ENCODE assay signal across 8 cellular contexts in the genomic region with DNA sequence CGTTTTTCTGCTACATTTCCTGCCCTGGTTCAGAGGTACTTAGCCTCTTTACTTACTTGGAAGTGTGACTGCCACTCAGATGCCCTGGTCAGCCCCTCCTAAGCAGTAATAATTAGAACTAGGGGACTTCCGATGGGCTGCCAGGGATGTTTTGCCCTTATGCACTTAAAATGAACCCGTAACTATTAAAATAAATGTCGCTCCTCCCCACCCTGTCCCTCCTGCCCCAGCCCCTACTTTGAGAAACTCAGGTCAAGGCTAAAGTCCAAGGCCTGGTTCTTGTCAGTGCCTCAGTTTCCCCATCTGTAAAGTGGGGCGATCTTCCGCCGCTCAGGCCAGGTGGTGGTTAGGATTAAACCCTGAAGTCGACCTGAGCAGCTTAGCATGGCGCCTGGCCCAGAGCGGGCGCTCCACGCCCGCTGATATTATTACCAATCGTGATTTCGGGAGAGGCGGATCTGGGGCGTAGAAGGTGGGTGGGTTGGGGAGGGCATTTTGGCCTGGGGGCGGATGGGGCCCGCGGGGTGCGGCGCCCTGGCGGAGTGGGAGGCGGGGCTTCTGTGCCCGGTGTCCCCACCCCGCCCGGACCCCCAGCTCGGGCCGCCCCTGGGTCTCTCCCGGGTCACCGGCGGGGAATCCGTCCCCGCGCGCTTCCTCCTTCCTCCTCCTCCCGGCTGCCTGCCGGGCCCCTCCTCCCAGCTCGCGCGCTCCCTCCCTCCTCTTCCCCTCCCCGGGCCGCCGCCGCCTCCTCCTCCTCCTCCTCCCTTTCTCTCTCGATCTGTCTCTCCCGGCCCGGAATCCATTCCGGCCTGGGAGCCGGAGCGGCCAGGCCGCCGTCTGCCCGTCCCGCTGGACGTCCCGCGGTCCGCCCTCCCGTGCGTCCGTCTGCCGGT. TPM values are rescaled to one million over a fixed set of nuclear protein-coding genes. Genes with fewer than 3 reads are reported as not detected.
DNase-seq lines count a peak whose midpoint lies in the region; ATAC-seq and TF ChIP-seq lines count a peak whose summit lies in the region.

A gene (plus strand): TSS at position 802 of the 893 bp plus-strand sequence. CDS start 38,014 bp downstream, outside the sequence.

- no peaks in the 10 kb centered on the region for H3K36me3 Mint-ChIP-seq in CD4-positive, alpha-beta memory T cell
- H3K36me3 Mint-ChIP-seq in H9 (ENCODE audit: insufficient read depth in 1 of 3, low read depth in 3 of 3) = peaks cover 2 to 11% (median 4%) of the 10 kb centered on the region in 3 experiments; a peak in 5 of 7 replicates

- H2AK5ac ChIP-seq in H9 (ENCODE audit: insufficient read length, low read length) = no peak within 1 kb of the TSS

- H3K79me1 ChIP-seq in H9 (ENCODE audit: insufficient read depth, low read depth, low read length, poor library complexity, severe bottlenecking) = no peaks in the 10 kb centered on the region

- H3K79me2 ChIP-seq in H9 (ENCODE audit: insufficient read depth, low read length) = peaks cover 2% of the 10 kb centered on the region; the same call in 1 of the 2 replicates

- peak within 1 kb of the TSS; percentile 35 for H3K14ac ChIP-seq in H9 (ENCODE audit: insufficient read depth, low read length)

- H4K91ac ChIP-seq in H9 (ENCODE audit: insufficient read length, low read depth, low read length) = no peak within 1 kb of the TSS

- no peak within 1 kb of the TSS for H3K56ac ChIP-seq in H9 (ENCODE audit: insufficient read length, low read depth, low read length)

- no peaks in the 10 kb centered on the region for H3K27me3 ChIP-seq in CD4-positive, alpha-beta memory T cell (ENCODE audit: insufficient read depth, low read length)
- H3K27me3 ChIP-seq in H9 (ENCODE audit: insufficient read depth, low read length) (no peaks in the 10 kb centered on the region), esophagus muscularis mucosa (peaks cover 0 to 10% (median 0%) of the 10 kb centered on the region in 4 donors), mucosa of rectum (ENCODE audit: control insufficient read depth in 2 of 2, insufficient read depth in 2 of 2, low read length in 2 of 2) (no peaks in the 10 kb centered on the region)

- H2BK5ac ChIP-seq in H9 (ENCODE audit: insufficient read length, low read length) = no peak within 1 kb of the TSS

- H3K23ac ChIP-seq in H9 (ENCODE audit: insufficient read length, low read depth, low read length) = no peak within 1 kb of the TSS

- H3K4me3 Mint-ChIP-seq in CD4-positive, alpha-beta memory T cell = peak within 1 kb of the TSS; percentile 77 to 81 (median 80)
- peak within 1 kb of the TSS; percentile 66 to 78 for H3K4me3 Mint-ChIP-seq in H9

- H4K5ac ChIP-seq in H9 (ENCODE audit: insufficient read length, low read depth, low read length) = no peak within 1 kb of the TSS

- H3K27ac ChIP-seq in CD4-positive, alpha-beta memory T cell (ENCODE audit: low read depth, low read length) = no peak within 1 kb of the TSS
- H3K27ac ChIP-seq in H9 (ENCODE audit: insufficient read length, low read depth, low read length) = no peak within 1 kb of the TSS
- H3K27ac ChIP-seq in esophagus muscularis mucosa (replicated peaks in 1 of 4) = peak within 1 kb of the TSS; percentile 86 to 96 (median 92)
- H3K27ac ChIP-seq in mucosa of rectum (ENCODE audit: low read depth in 2 of 2, low read length in 2 of 2) = peak within 1 kb of the TSS; percentile 91 to 98

- peak within 1 kb of the TSS; percentile 47 for H3K4me2 ChIP-seq in H9 (ENCODE audit: insufficient read depth, insufficient read length, low read length)

- H2BK20ac ChIP-seq in H9 (ENCODE audit: low read depth, low read length, poor library complexity, severe bottlenecking) = no peak within 1 kb of the TSS

- CTCF ChIA-PET in CD4-positive, alpha-beta memory T cell (lab: Charles Lee; ENCODE audit: partially characterized antibody) = no interaction called here

- H3K4ac ChIP-seq in H9 (ENCODE audit: low read depth, low read length) = no peak within 1 kb of the TSS

- H3K27me3 Mint-ChIP-seq in CD4-positive, alpha-beta memory T cell = no peaks in the 10 kb centered on the region
- no peaks in the 10 kb centered on the region for H3K27me3 Mint-ChIP-seq in H9 (ENCODE audit: low read depth)

- no peak within 1 kb of the TSS for H2BK120ac ChIP-seq in H9 (ENCODE audit: low read depth, low read length, poor library complexity, severe bottlenecking)

- H3K9ac ChIP-seq in H9 (ENCODE audit: extremely low read depth, insufficient read length, low read length) (no peak within 1 kb of the TSS), mucosa of rectum (ENCODE audit: low read depth in 1 of 2, low read length in 2 of 2) (peak within 1 kb of the TSS; percentile 72 to 86)

- intact Hi-C loops in CD4-positive, alpha-beta memory T cell (cut with micrococcal nuclease) = no loop called here
- intact Hi-C loops in esophagus muscularis mucosa (cut with DNase I) = loop anchor here (5.0 kb wide), 2 partner anchors 37 to 53 kb away; no protein-coding TSS in a partner anchor

- ATAC-seq in HG03095 (IDR thresholded peaks at IDR 0.05; ENCODE audit: unreplicated experiment) = no peak

- peaks cover 4% of the 10 kb centered on the region for H3K23me2 ChIP-seq in H9 (ENCODE audit: insufficient read length, low read depth, low read length, poor library complexity, severe bottlenecking)

- no peaks in the 10 kb centered on the region for H3K9me3 ChIP-seq in CD4-positive, alpha-beta memory T cell (ENCODE audit: control insufficient read depth in 1 of 2, low read length in 2 of 2)
- no peaks in the 10 kb centered on the region for H3K9me3 ChIP-seq in H9 (ENCODE audit: control insufficient read depth, low read depth, low read length)
- no peaks in the 10 kb centered on the region for H3K9me3 ChIP-seq in esophagus muscularis mucosa
- H3K9me3 ChIP-seq in mucosa of rectum (ENCODE audit: control insufficient read depth in 2 of 2, low read length in 2 of 2) = no peaks in the 10 kb centered on the region

- H4K8ac ChIP-seq in H9 (replicated peaks; ENCODE audit: insufficient read length, low read depth, low read length) = no peak within 1 kb of the TSS

- H3K9me3 Mint-ChIP-seq in CD4-positive, alpha-beta memory T cell = no peaks in the 10 kb centered on the region
- H3K9me3 Mint-ChIP-seq in H9 = no peaks in the 10 kb centered on the region; a peak in 1 of 5 replicates

- H2BK12ac ChIP-seq in H9 (ENCODE audit: insufficient read length, low read depth, low read length) = no peak within 1 kb of the TSS

- peak within 1 kb of the TSS in 4 of 7 donors; percentile 36 to 72 (median 56) for H3K27ac Mint-ChIP-seq in CD4-positive, alpha-beta memory T cell
- H3K27ac Mint-ChIP-seq in H9 = peak within 1 kb of the TSS; percentile 61 to 76 (median 74); a peak in 3 of 7 replicates

- no peaks in the 10 kb centered on the region for H3K36me3 ChIP-seq in CD4-positive, alpha-beta memory T cell (ENCODE audit: insufficient read depth, low read length)
- H3K36me3 ChIP-seq in esophagus muscularis mucosa (peaks cover 0 to 7% (median 3%) of the 10 kb centered on the region in 4 donors), mucosa of rectum (ENCODE audit: control insufficient read depth in 2 of 2, insufficient read depth in 2 of 2, low read length in 2 of 2) (peaks cover 0 to 8% of the 10 kb centered on the region in 2 donors)

- H2AFZ ChIP-seq in H9 (ENCODE audit: low read length) = no peak within 1 kb of the TSS

- H3K4me1 Mint-ChIP-seq in CD4-positive, alpha-beta memory T cell = peaks cover 2 to 32% (median 9%) of the 10 kb centered on the region in 4 donors
- H3K4me1 Mint-ChIP-seq in H9 = peaks cover 26 to 37% of the 10 kb centered on the region in 2 experiments

- TF ChIP-seq CTCF in H9 (conservative IDR thresholded peaks at IDR 0.05) (no peak), esophagus muscularis mucosa (IDR thresholded peaks at IDR 0.05) (no peak)

- H2BK15ac ChIP-seq in H9 (ENCODE audit: low read depth, low read length) = no peak within 1 kb of the TSS

- DNase-seq in CD4-positive, alpha-beta memory T cell = peak in 4 of 5 donors; percentile 26 to 31 (median 30)
- DNase-seq in H9 (peak; percentile 72), NCI-H774 (lab: John Stamatoyannopoulos, UW) (peak; percentile 30), activated T-cell treated with anti-CD3 and anti-CD28 coated beads for 24 hours (ENCODE audit: low read depth) (peak; percentile 16), esophagus muscularis mucosa (ENCODE audit: extremely low spot score) (peak; percentile 95)
- peak; percentile 7 to 11 for DNase-seq in stimulated activated CD8-positive, alpha-beta memory T cell treated with anti-CD3 and anti-CD28 coated beads, Interleukin-7, amount 100 ng/mL, for 48 hours (ENCODE audit: extremely low read depth in 1 of 2, low read depth in 1 of 2)

- peak within 1 kb of the TSS in 1 of 2 donors; percentile 38 for H3K4me3 ChIP-seq in CD4-positive, alpha-beta memory T cell (ENCODE audit: low read length in 2 of 2)
- H3K4me3 ChIP-seq in esophagus muscularis mucosa = peak within 1 kb of the TSS; percentile 72 to 91 (median 84)
- peak within 1 kb of the TSS; percentile 62 to 70 for H3K4me3 ChIP-seq in mucosa of rectum (ENCODE audit: low read length in 2 of 2)

- H3K4me1 ChIP-seq in CD4-positive, alpha-beta memory T cell (ENCODE audit: insufficient read depth, low read length) = peaks cover 6% of the 10 kb centered on the region
- H3K4me1 ChIP-seq in H9 (ENCODE audit: insufficient read depth, low read length) (peaks cover 2% of the 10 kb centered on the region; the same call in 1 of the 2 replicates), esophagus muscularis mucosa (peaks cover 4 to 54% (median 43%) of the 10 kb centered on the region in 4 donors), mucosa of rectum (ENCODE audit: control insufficient read depth in 2 of 2, insufficient read depth in 2 of 2, low read length in 2 of 2) (peaks cover 27 to 35% of the 10 kb centered on the region in 2 donors)

- H3K18ac ChIP-seq in H9 (ENCODE audit: insufficient read length, low read depth, low read length) = peak within 1 kb of the TSS; percentile 8

- TF ChIP-seq EP300 in esophagus muscularis mucosa (IDR thresholded peaks at IDR 0.05) = no peak

- no CpG with 5 or more reads among the region's 63 CpGs for WGBS in H9 (ENCODE audit: extremely low coverage, insufficient read length, low lambda C conversion rate)
- WGBS in esophagus muscularis mucosa = 10% methylated on average over 25 of the region's 63 CpGs

- TF ChIP-seq POLR2A in esophagus muscularis mucosa (IDR thresholded peaks at IDR 0.05; ENCODE audit: low read depth) = no peak

- H4K20me1 ChIP-seq in H9 (ENCODE audit: control insufficient read depth, insufficient read depth, insufficient read length) = no peaks in the 10 kb centered on the region

- POLR2A ChIA-PET in CD4-positive, alpha-beta memory T cell (lab: Charles Lee; ENCODE audit: partially characterized antibody) = interaction anchor here (1.9 kb wide), 1 partner anchor 56 kb away, joined by 6 read pairs; a partner anchor contains a TSS

- H3T11ph ChIP-seq in H9 (ENCODE audit: low read length) = no peak within 1 kb of the TSS

RNA-seq across cellular contexts. Expression of the gene that starts here (rescaled TPM):
- 1 to 10 TPM; 4.1 to 4.5 TPM for total RNA-seq in CD4-positive, alpha-beta memory T cell
- polyA plus RNA-seq in CD4-positive, alpha-beta memory T cell = under 1 TPM; 0.32 to 0.50 TPM
- 37.5 and 44.5 TPM in 2 replicates for total RNA-seq in H9 (2021)
- 10 to 100 TPM; 27.5 to 52.2 (median 42.3) TPM for total RNA-seq in esophagus muscularis mucosa

Comparison
In these comparisons a context has a peak if more than half of its experiments do, and no peak if none do; other contexts are left out.
1. DNase-seq: peak in every context shown above with its lines; median percentile 95 in esophagus muscularis mucosa; 72 in H9; 30 in CD4-positive, alpha-beta memory T cell; 30 in NCI-H774; 16 in activated T-cell treated with anti-CD3 and anti-CD28 coated beads for 24 hours; 9 in stimulated activated CD8-positive, alpha-beta memory T cell treated with anti-CD3 and anti-CD28 coated beads, Interleukin-7, amount 100 ng/mL, for 48 hours.
2. H3K27ac ChIP-seq: peak in esophagus muscularis mucosa (4 of 4) and mucosa of rectum (2 of 2); none in CD4-positive, alpha-beta memory T cell (single experiment) and H9 (single experiment).